Comparison of ENCODE assay signal across 33 cellular contexts in the genomic region with DNA sequence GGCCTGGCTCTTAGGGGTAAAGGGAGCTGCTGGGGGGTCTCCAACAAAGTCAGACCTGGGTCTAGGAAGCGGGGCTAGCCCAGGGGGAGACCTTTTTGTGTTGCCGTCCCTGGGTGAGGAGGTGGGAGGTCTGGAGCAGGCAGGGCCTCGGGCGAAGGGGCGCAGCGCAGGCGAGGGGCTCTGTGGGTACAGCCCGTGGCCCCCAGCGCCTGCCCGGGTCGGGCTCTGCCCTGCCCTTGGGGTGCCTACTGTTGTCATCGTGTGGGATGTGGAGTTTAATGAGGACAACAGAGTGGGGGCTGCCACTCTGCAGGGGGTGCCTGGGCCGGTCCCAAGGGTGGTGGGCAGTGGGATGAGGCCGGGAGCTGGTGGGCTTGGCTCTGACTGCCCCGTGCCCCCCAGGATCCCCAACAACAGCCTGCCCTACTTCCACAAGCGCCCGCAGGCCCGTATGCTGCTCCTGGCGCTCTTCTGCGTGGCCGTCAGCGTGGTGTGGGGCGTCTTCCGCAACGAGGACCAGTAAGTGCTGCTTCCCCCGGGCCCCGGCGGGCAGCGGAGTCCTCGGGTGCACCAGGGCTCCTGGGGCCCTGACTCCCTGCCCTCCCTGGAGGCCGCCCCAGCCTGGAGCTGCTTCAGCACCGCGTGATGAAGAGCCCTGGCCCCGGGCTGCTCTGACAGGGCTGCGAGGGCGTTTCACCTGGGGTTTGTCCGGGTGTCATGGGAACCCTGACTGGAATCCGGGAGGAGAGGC. TPM values are rescaled to one million over a fixed set of nuclear protein-coding genes. Genes with fewer than 3 reads are reported as not detected.
"Had no signal": no experiment of that assay in that cellular context is flagged by ENCODE, and none has a peak within 500 bp of the region (broad histone marks: within the 10 kb centered on the region; RNA-seq: fewer than 3 reads in every experiment).

No MANE protein-coding gene starts in this region.

- ATAC-seq: gastroesophageal sphincter, left colon, pancreas, right cardiac atrium had no signal

- DNase-seq: activated CD4-positive, alpha-beta memory T cell treated with anti-CD3 and anti-CD28 coated beads for 36 hours; activated CD4-positive, alpha-beta T cell treated with anti-CD3 and anti-CD28 coated beads, Interleukin-2, amount 10 ng/mL, durations not matched to agents 24 days and 14 days; activated CD4-positive, CD25-positive, alpha-beta regulatory T cell treated with anti-CD3 and anti-CD28 coated beads, Interleukin-2, amount 50 U/mL, for 72 hours; activated CD8-positive, alpha-beta memory T cell treated with anti-CD3 and anti-CD28 coated beads, Interleukin-2, amount 50 U/mL, for 4 hours; activated gamma-delta T cell; activated naive CD4-positive, alpha-beta T cell treated with anti-CD3 and anti-CD28 coated beads, Interleukin-2, amount 10 ng/mL, durations not matched to agents 7 days and 5 days; activated naive CD8-positive, alpha-beta T cell treated with anti-CD3 and anti-CD28 coated beads, Interleukin-2, amount 10 ng/mL, durations not matched to agents 7 days and 5 days; activated T-cell treated with anti-CD3 and anti-CD28 coated beads, Interleukin-2, amount 50 U/mL, for 1 hour; brain microvascular endothelial cell; cortex of kidney; hippocampal formation; left colon; mammary epithelial cell; naive B cell; nephron progenitor cell; spleen; stimulated activated naive CD4-positive, alpha-beta T cell; tibial artery had no signal

- H3K9me3 Mint-ChIP-seq: nephron progenitor cell had no signal

- H3K4me3 ChIP-seq: gastroesophageal sphincter, pancreas, spleen, suprapubic skin, tibial artery had no signal

- H3K4me1 ChIP-seq: gastroesophageal sphincter, pancreas, spleen, tibial artery had no signal

- H3K9me3 ChIP-seq: gastroesophageal sphincter, pancreas, spleen, suprapubic skin, tibial artery had no signal

- H3K27me3 ChIP-seq: brain microvascular endothelial cell, gastroesophageal sphincter, pancreas, spleen, suprapubic skin, tibial artery had no signal

- H3K4me3 Mint-ChIP-seq: activated CD4-positive, alpha-beta memory T cell treated with anti-CD3 and anti-CD28 coated beads for 36 hours; activated CD4-positive, alpha-beta T cell treated with anti-CD3 and anti-CD28 coated beads, Interleukin-2, amount 10 ng/mL, durations not matched to agents 24 days and 14 days; activated naive CD4-positive, alpha-beta T cell treated with anti-CD3 and anti-CD28 coated beads, Interleukin-2, amount 10 ng/mL, durations not matched to agents 7 days and 5 days; activated naive CD8-positive, alpha-beta T cell treated with anti-CD3 and anti-CD28 coated beads, Interleukin-2, amount 10 ng/mL, durations not matched to agents 7 days and 5 days; activated T-helper 1 cell treated with anti-CD3 and anti-CD28 coated beads, Interleukin-12 subunit alpha, Interleukin-12 subunit beta, Interleukin-2, Interleukin-4 antibody, amounts not matched to agents 30 ng/mL and 10 ng/mL and 1 ng/mL, durations not matched to agents 14 hours and 24 hours and 36 hours; naive B cell; nephron progenitor cell; T-helper 1 cell treated with Interleukin-12 subunit alpha and Interleukin-12 subunit beta and Interleukin-4 antibody, amounts not matched to agents 30 μg/mL and 1 μg/mL, for 36 hours had no signal

- H3K27ac Mint-ChIP-seq: activated CD4-positive, alpha-beta memory T cell treated with anti-CD3 and anti-CD28 coated beads for 36 hours; activated CD4-positive, alpha-beta T cell treated with anti-CD3 and anti-CD28 coated beads, Interleukin-2, amount 10 ng/mL, durations not matched to agents 24 days and 14 days; activated naive CD4-positive, alpha-beta T cell treated with anti-CD3 and anti-CD28 coated beads, Interleukin-2, amount 10 ng/mL, durations not matched to agents 7 days and 5 days; activated naive CD8-positive, alpha-beta T cell treated with anti-CD3 and anti-CD28 coated beads, Interleukin-2, amount 10 ng/mL, durations not matched to agents 7 days and 5 days; activated T-helper 1 cell treated with anti-CD3 and anti-CD28 coated beads, Interleukin-12 subunit alpha, Interleukin-12 subunit beta, Interleukin-2, Interleukin-4 antibody, amounts not matched to agents 30 ng/mL and 10 ng/mL and 1 ng/mL, durations not matched to agents 14 hours and 24 hours and 36 hours; nephron progenitor cell; T-helper 1 cell treated with Interleukin-12 subunit alpha and Interleukin-12 subunit beta and Interleukin-4 antibody, amounts not matched to agents 30 μg/mL and 1 μg/mL, for 36 hours had no signal

- H3K27ac ChIP-seq: brain microvascular endothelial cell, gastroesophageal sphincter, pancreas, spleen, suprapubic skin, tibial artery had no signal

- H3K27me3 Mint-ChIP-seq: activated CD4-positive, alpha-beta memory T cell treated with anti-CD3 and anti-CD28 coated beads for 36 hours; activated CD4-positive, alpha-beta T cell treated with anti-CD3 and anti-CD28 coated beads, Interleukin-2, amount 10 ng/mL, durations not matched to agents 24 days and 14 days; activated naive CD4-positive, alpha-beta T cell treated with anti-CD3 and anti-CD28 coated beads, Interleukin-2, amount 10 ng/mL, durations not matched to agents 7 days and 5 days; activated naive CD8-positive, alpha-beta T cell treated with anti-CD3 and anti-CD28 coated beads, Interleukin-2, amount 10 ng/mL, durations not matched to agents 7 days and 5 days; naive B cell had no signal

RNA-seq across cellular contexts. Expression of gene TMPRSS9, which starts 19.4 kb away (rescaled TPM):
- total RNA-seq: activated CD4-positive, alpha-beta memory T cell treated with anti-CD3 and anti-CD28 coated beads for 36 hours; activated CD4-positive, alpha-beta T cell treated with anti-CD3 and anti-CD28 coated beads, Interleukin-2, amount 10 ng/mL, durations not matched to agents 24 days and 14 days; activated CD8-positive, alpha-beta memory T cell treated with anti-CD3 and anti-CD28 coated beads for 36 hours; activated T-helper 1 cell treated with anti-CD3 and anti-CD28 coated beads, Interleukin-12 subunit alpha, Interleukin-12 subunit beta, Interleukin-2, Interleukin-4 antibody, amounts not matched to agents 30 ng/mL and 10 ng/mL and 1 ng/mL, durations not matched to agents 14 hours and 24 hours and 36 hours; cardiac septum; endothelial cell of umbilical vein; fibroblast of lung; fibroblast of villous mesenchyme; mammary epithelial cell; suprapubic skin; ureter had no signal
- polyA plus RNA-seq: endothelial cell of umbilical vein, fibroblast of lung, keratinocyte, mammary epithelial cell, right cardiac atrium had no signal

RNA-seq across cellular contexts. Expression of gene LINGO3, which starts 32.7 kb away (rescaled TPM):
- total RNA-seq: astrocyte, cardiac septum, endothelial cell of umbilical vein, fibroblast of lung, fibroblast of villous mesenchyme, gastroesophageal sphincter, left colon, mammary epithelial cell, right cardiac atrium, suprapubic skin, ureter had no signal
- polyA plus RNA-seq: endothelial cell of umbilical vein, fibroblast of lung, keratinocyte, mammary epithelial cell, right cardiac atrium had no signal

RNA-seq across cellular contexts. Expression of gene PEAK3, which starts 58.7 kb away (rescaled TPM):
- total RNA-seq: activated CD4-positive, alpha-beta memory T cell treated with anti-CD3 and anti-CD28 coated beads for 36 hours; cerebellum; endothelial cell of umbilical vein; fibroblast of lung; mammary epithelial cell had no signal
- polyA plus RNA-seq: fibroblast of lung, keratinocyte, mammary epithelial cell had no signal
